Comparison of ENCODE assay signal across 8 cellular contexts in genomic region chr1:222589462-222590302, GRCh38. TPM values are rescaled to one million over a fixed set of nuclear protein-coding genes. Genes with fewer than 3 reads are reported as not detected.
DNase-seq lines count a peak whose midpoint lies in the region; ATAC-seq and TF ChIP-seq lines count a peak whose summit lies in the region.

TSS of gene TAF1A (minus strand) at chr1:222589933.

- H3K27me3 ChIP-seq in left lung = no peaks in the 10 kb centered on the region

- H3K36me3 ChIP-seq in left lung = peaks cover 0 to 23% of the 10 kb centered on the region in 2 donors

- H3K4me1 ChIP-seq in left lung = peaks cover 5 to 20% of the 10 kb centered on the region in 2 donors

- DNase-seq in C1 segment of cervical spinal cord (lab: John Stamatoyannopoulos, UW) (peak; percentile 4 to 88 (median 80)), NCI-H748 treated with DMSO at 0.1 percent for 48 hours (lab: John Stamatoyannopoulos, UW) (peak; percentile 54), dermis blood vessel endothelial cell (peak; percentile 70), left lung (peak; percentile 93 to 95)
- DNase-seq in activated CD4-positive, alpha-beta T cell treated with anti-CD3 and anti-CD28 coated beads, Interleukin-2, amount 50 U/mL, for 1 hour = peak; percentile 81
- DNase-seq in stimulated activated CD4-positive, alpha-beta T cell treated with anti-CD3 and anti-CD28 coated beads, Interleukin-2, amount 100 ng/mL, for 48 hours = peak; percentile 70 to 75

- H3K4me3 ChIP-seq in left lung = peak within 1 kb of the TSS; percentile 60 to 61

- no peak for TF ChIP-seq CTCF in left lung (IDR thresholded peaks at IDR 0.05)

- intact Hi-C loops in left lung (cut with DNase I) = no loop called here

- ATAC-seq in GM19324 (IDR thresholded peaks at IDR 0.05; ENCODE audit: low FRiP score, unreplicated experiment) (peak; percentile 100), HG03460 (IDR thresholded peaks at IDR 0.05; ENCODE audit: unreplicated experiment) (peak; percentile 100), left lung (peak; percentile 99)

- no peaks in the 10 kb centered on the region for H3K9me3 ChIP-seq in left lung

- H3K27ac ChIP-seq in left lung = peak within 1 kb of the TSS; percentile 82 to 84

RNA-seq across cellular contexts. Expression of gene TAF1A, which starts in this region (rescaled TPM):
- 5.3 and 6.5 TPM in 2 replicates for total RNA-seq in dermis blood vessel endothelial cell
- total RNA-seq in left lung = 1 to 10 TPM; 6.1 to 9.8 TPM

Comparison
In these comparisons a context has a peak if more than half of its experiments do, and no peak if none do; other contexts are left out.
1. Peak in every context shown above with its lines: DNase-seq, ATAC-seq, H3K4me3 ChIP-seq and H3K27ac ChIP-seq.